ENCODE assay signal across 21 cellular contexts in genomic region chr12:26979733-26980132, GRCh38.
"Had no signal": no experiment of that assay in that cellular context is flagged by ENCODE, and none has a peak within 500 bp of the region (broad histone marks: within the 10 kb centered on the region; RNA-seq: fewer than 3 reads in every experiment).

No MANE protein-coding gene starts in this region.

- H3K9me3 Mint-ChIP-seq: activated CD4-positive, alpha-beta T cell treated with anti-CD3 and anti-CD28 coated beads, Interleukin-2, amount 10 ng/mL, durations not matched to agents 7 days and 5 days; activated CD8-positive, alpha-beta T cell treated with anti-CD3 and anti-CD28 coated beads for 36 hours; activated naive CD4-positive, alpha-beta T cell treated with anti-CD3 and anti-CD28 coated beads, Interleukin-2, amount 50 U/mL, for 24 hours; natural killer cell; stimulated activated naive CD8-positive, alpha-beta T cell treated with anti-CD3 and anti-CD28 coated beads, Interleukin-15, amount 100 ng/mL, for 72 hours had no signal

- H3K4me1 Mint-ChIP-seq: activated naive CD4-positive, alpha-beta T cell treated with anti-CD3 and anti-CD28 coated beads, Interleukin-2, amount 50 U/mL, for 24 hours; stimulated activated naive CD8-positive, alpha-beta T cell treated with anti-CD3 and anti-CD28 coated beads, Interleukin-15, amount 100 ng/mL, for 72 hours had no signal

- H3K27ac ChIP-seq: adrenal gland, colonic mucosa, epithelial cell of prostate, lower lobe of right lung, tibial artery, WERI-Rb-1 had no signal

- H3K36me3 ChIP-seq: colonic mucosa had no signal

- H3K27ac Mint-ChIP-seq: activated CD4-positive, alpha-beta T cell treated with anti-CD3 and anti-CD28 coated beads, Interleukin-2, amount 10 ng/mL, durations not matched to agents 7 days and 5 days; activated CD8-positive, alpha-beta memory T cell treated with anti-CD3 and anti-CD28 coated beads, Interleukin-2, amount 10 ng/mL, durations not matched to agents 7 days and 5 days; activated CD8-positive, alpha-beta T cell treated with anti-CD3 and anti-CD28 coated beads for 36 hours; activated naive CD4-positive, alpha-beta T cell treated with anti-CD3 and anti-CD28 coated beads, Interleukin-2, amount 50 U/mL, for 24 hours; endodermal cell; progenitor cell of endocrine pancreas; stimulated activated naive CD8-positive, alpha-beta T cell treated with anti-CD3 and anti-CD28 coated beads, Interleukin-15, amount 100 ng/mL, for 72 hours had no signal

- H3K4me1 ChIP-seq: adrenal gland, colonic mucosa, lower lobe of right lung, tibial artery had no signal

- H3K9me3 ChIP-seq: adrenal gland, colonic mucosa, lower lobe of right lung, tibial artery had no signal

- DNase-seq: activated CD4-positive, alpha-beta T cell treated with anti-CD3 and anti-CD28 coated beads, Interleukin-2, amount 10 ng/mL, durations not matched to agents 7 days and 5 days; activated CD4-positive, CD25-positive, alpha-beta regulatory T cell treated with anti-CD3 and anti-CD28 coated beads, Interleukin-2, amount 50 U/mL, for 72 hours; activated CD8-positive, alpha-beta memory T cell treated with anti-CD3 and anti-CD28 coated beads, Interleukin-2, amount 10 ng/mL, durations not matched to agents 7 days and 5 days; activated CD8-positive, alpha-beta T cell treated with anti-CD3 and anti-CD28 coated beads for 36 hours; activated gamma-delta T cell treated with Interleukin-2 at 50 U/mL for 16 hours; adrenal gland; colonic mucosa; endodermal cell; kidney; lower lobe of right lung; natural killer cell; right cardiac atrium; stimulated activated CD4-positive, alpha-beta T cell treated with anti-CD3 and anti-CD28 coated beads, Interleukin-12 subunit alpha, Interleukin-12 subunit beta, amount 100 ng/mL, for 4 hours; stimulated activated naive CD8-positive, alpha-beta T cell treated with anti-CD3 and anti-CD28 coated beads, Interleukin-15, amount 100 ng/mL, for 72 hours; T-helper 1 cell; tibial artery; WERI-Rb-1 had no signal

- H3K4me3 Mint-ChIP-seq: activated CD4-positive, alpha-beta T cell treated with anti-CD3 and anti-CD28 coated beads, Interleukin-2, amount 10 ng/mL, durations not matched to agents 7 days and 5 days; activated CD8-positive, alpha-beta memory T cell treated with anti-CD3 and anti-CD28 coated beads, Interleukin-2, amount 10 ng/mL, durations not matched to agents 7 days and 5 days; activated CD8-positive, alpha-beta T cell treated with anti-CD3 and anti-CD28 coated beads for 36 hours; activated naive CD4-positive, alpha-beta T cell treated with anti-CD3 and anti-CD28 coated beads, Interleukin-2, amount 50 U/mL, for 24 hours; endodermal cell; natural killer cell; stimulated activated naive CD8-positive, alpha-beta T cell treated with anti-CD3 and anti-CD28 coated beads, Interleukin-15, amount 100 ng/mL, for 72 hours had no signal

- H3K27me3 Mint-ChIP-seq: activated CD4-positive, alpha-beta T cell treated with anti-CD3 and anti-CD28 coated beads, Interleukin-2, amount 10 ng/mL, durations not matched to agents 7 days and 5 days; activated CD8-positive, alpha-beta memory T cell treated with anti-CD3 and anti-CD28 coated beads, Interleukin-2, amount 10 ng/mL, durations not matched to agents 7 days and 5 days; activated CD8-positive, alpha-beta T cell treated with anti-CD3 and anti-CD28 coated beads for 36 hours; activated naive CD4-positive, alpha-beta T cell treated with anti-CD3 and anti-CD28 coated beads, Interleukin-2, amount 50 U/mL, for 24 hours; progenitor cell of endocrine pancreas; stimulated activated naive CD8-positive, alpha-beta T cell treated with anti-CD3 and anti-CD28 coated beads, Interleukin-15, amount 100 ng/mL, for 72 hours had no signal

- H3K4me3 ChIP-seq: adrenal gland, colonic mucosa, lower lobe of right lung, tibial artery had no signal

- H3K27me3 ChIP-seq: adrenal gland, colonic mucosa, tibial artery had no signal

- ATAC-seq: activated CD8-positive, alpha-beta memory T cell treated with anti-CD3 and anti-CD28 coated beads, Interleukin-2, amount 10 ng/mL, durations not matched to agents 7 days and 5 days; activated CD8-positive, alpha-beta T cell treated with anti-CD3 and anti-CD28 coated beads for 36 hours; left lobe of liver; lower lobe of right lung; natural killer cell; right cardiac atrium; stimulated activated naive CD8-positive, alpha-beta T cell treated with anti-CD3 and anti-CD28 coated beads, Interleukin-15, amount 100 ng/mL, for 72 hours had no signal
